ENCODE assay signal across 20 cellular contexts in the genomic region with DNA sequence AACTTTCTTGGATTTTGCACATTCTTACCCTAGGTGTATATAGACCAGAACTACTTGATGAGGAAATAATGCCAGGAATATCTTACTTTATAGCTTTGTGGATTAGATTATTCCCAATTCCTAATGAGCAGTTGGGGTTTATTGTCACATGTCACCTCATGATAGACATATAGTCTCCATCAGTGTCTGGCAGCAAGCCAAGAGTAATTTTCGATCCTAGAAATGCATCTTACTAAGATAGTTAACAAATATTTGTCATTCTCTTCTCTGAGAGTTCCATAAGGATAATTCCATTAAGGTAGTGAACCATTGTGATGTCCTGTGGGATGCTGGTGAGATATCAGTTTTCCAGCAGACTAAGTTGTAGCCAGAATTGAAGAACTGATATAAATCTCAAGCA.
"Had no signal": no experiment of that assay in that cellular context is flagged by ENCODE, and none has a peak within 500 bp of the region (broad histone marks: within the 10 kb centered on the region; RNA-seq: fewer than 3 reads in every experiment).

No MANE protein-coding gene starts in this region.

- H3K27me3 Mint-ChIP-seq: memory B cell had no signal

- H3K27ac Mint-ChIP-seq: memory B cell; mesothelial cell of epicardium; natural killer cell; stimulated activated naive B cell treated with anti-CD40 and anti-IgM and Interleukin-4, amounts not matched to agents 10 μg/mL and 1 μg/mL and 100 μg/mL, for 72 hours; stimulated activated naive CD8-positive, alpha-beta T cell treated with anti-CD3 and anti-CD28 coated beads, Interleukin-15, amount 100 ng/mL, for 72 hours had no signal

- DNase-seq: dorsolateral prefrontal cortex; effector CD8-positive, alpha-beta T cell; foreskin melanocyte; head of caudate nucleus; kidney; left cardiac atrium; left ventricle myocardium inferior; lower lobe of right lung; natural killer cell; posterior cingulate gyrus; sigmoid colon; stimulated activated CD4-positive, alpha-beta T cell treated with anti-CD3 and anti-CD28 coated beads, Interleukin-2, amount 100 ng/mL, for 24 hours; stimulated activated CD4-positive, alpha-beta T cell treated with anti-CD3 and anti-CD28 coated beads, Interleukin-4, amount 100 ng/mL, for 4 hours; stimulated activated naive B cell treated with anti-CD40 and anti-IgM and Interleukin-4, amounts not matched to agents 10 μg/mL and 1 μg/mL and 100 μg/mL, for 72 hours; stimulated activated naive CD8-positive, alpha-beta T cell treated with anti-CD3 and anti-CD28 coated beads, Interleukin-15, amount 100 ng/mL, for 72 hours; testis; trophoblast cell had no signal

- H3K36me3 Mint-ChIP-seq: memory B cell; mesothelial cell of epicardium; natural killer cell; stimulated activated naive B cell treated with anti-CD40 and anti-IgM and Interleukin-4, amounts not matched to agents 10 μg/mL and 1 μg/mL and 100 μg/mL, for 72 hours had no signal

- H3K4me3 Mint-ChIP-seq: memory B cell; mesothelial cell of epicardium; natural killer cell; neural crest cell; stimulated activated naive B cell treated with anti-CD40 and anti-IgM and Interleukin-4, amounts not matched to agents 10 μg/mL and 1 μg/mL and 100 μg/mL, for 72 hours; stimulated activated naive CD8-positive, alpha-beta T cell treated with anti-CD3 and anti-CD28 coated beads, Interleukin-15, amount 100 ng/mL, for 72 hours had no signal

- H3K4me1 Mint-ChIP-seq: memory B cell; natural killer cell; stimulated activated naive B cell treated with anti-CD40 and anti-IgM and Interleukin-4, amounts not matched to agents 10 μg/mL and 1 μg/mL and 100 μg/mL, for 72 hours; stimulated activated naive CD8-positive, alpha-beta T cell treated with anti-CD3 and anti-CD28 coated beads, Interleukin-15, amount 100 ng/mL, for 72 hours had no signal

- H3K9me3 Mint-ChIP-seq: memory B cell; mesothelial cell of epicardium; stimulated activated naive B cell treated with anti-CD40 and anti-IgM and Interleukin-4, amounts not matched to agents 10 μg/mL and 1 μg/mL and 100 μg/mL, for 72 hours; stimulated activated naive CD8-positive, alpha-beta T cell treated with anti-CD3 and anti-CD28 coated beads, Interleukin-15, amount 100 ng/mL, for 72 hours had no signal

- FAIRE-seq: kidney had no signal
